In genomic region chr11:694563-695331, GRCh38 we compare ENCODE assay signal across 8 cellular contexts. TPM values are rescaled to one million over a fixed set of nuclear protein-coding genes. Genes with fewer than 3 reads are reported as not detected.
DNase-seq lines count a peak whose midpoint lies in the region; ATAC-seq and TF ChIP-seq lines count a peak whose summit lies in the region.

Gene DEAF1 (minus strand): TSS chr11:695222. CDS start chr11:695047, 175 bp downstream.

- H3K9me3 ChIP-seq in RWPE2 (ENCODE audit: severe bottlenecking), result no peaks in the 10 kb centered on the region

- H3K4me1 Mint-ChIP-seq in natural killer cell treated with Interleukin-12 subunit alpha and Interleukin-12 subunit beta and Interleukin-15 and Interleukin-18, amount 100 ng/mL, for 72 hours (ENCODE audit: low read depth in 2 of 2), result peaks cover 27 to 30% of the 10 kb centered on the region in 2 donors

- H3K36me3 Mint-ChIP-seq in natural killer cell treated with Interleukin-12 subunit alpha and Interleukin-12 subunit beta and Interleukin-15 and Interleukin-18, amount 100 ng/mL, for 72 hours, result no peaks in the 10 kb centered on the region

- H3K4me3 ChIP-seq in RWPE2 (ENCODE audit: severe bottlenecking), result peak within 1 kb of the TSS; percentile 55
- peak within 1 kb of the TSS; percentile 63 for H3K4me3 ChIP-seq in fibroblast of pulmonary artery (replicated peaks; ENCODE audit: low read depth, low read length)

- ATAC-seq in RWPE2 (ENCODE audit: low read depth), result peak; percentile 73
- ATAC-seq in natural killer cell treated with Interleukin-12 subunit alpha and Interleukin-12 subunit beta and Interleukin-15 and Interleukin-18, amount 100 ng/mL, for 72 hours, result peak; percentile 91 to 94
- ATAC-seq in stimulated activated naive CD8-positive, alpha-beta T cell treated with anti-CD3 and anti-CD28 coated beads, Interleukin-15, Interleukin-2, amounts not matched to agents 100 U/mL and 50 U/mL, for 24 hours, result peak; percentile 87

- H3K27ac Mint-ChIP-seq in natural killer cell treated with Interleukin-12 subunit alpha and Interleukin-12 subunit beta and Interleukin-15 and Interleukin-18, amount 100 ng/mL, for 72 hours, result peak within 1 kb of the TSS; percentile 90 to 95

- peak within 1 kb of the TSS; percentile 92 for H3K27ac ChIP-seq in RWPE2 (ENCODE audit: poor library complexity, severe bottlenecking)

- peaks cover 1% of the 10 kb centered on the region for H3K36me3 ChIP-seq in RWPE2 (ENCODE audit: low read depth)

- H3K27me3 Mint-ChIP-seq in natural killer cell treated with Interleukin-12 subunit alpha and Interleukin-12 subunit beta and Interleukin-15 and Interleukin-18, amount 100 ng/mL, for 72 hours, result no peaks in the 10 kb centered on the region

- H3K27me3 ChIP-seq in RWPE2 (ENCODE audit: insufficient read depth, poor library complexity, severe bottlenecking), result no peaks in the 10 kb centered on the region

- H3K9me3 Mint-ChIP-seq in natural killer cell treated with Interleukin-12 subunit alpha and Interleukin-12 subunit beta and Interleukin-15 and Interleukin-18, amount 100 ng/mL, for 72 hours, result no peaks in the 10 kb centered on the region

- DNase-seq in EL (peak; percentile 97), H4 (ENCODE audit: low spot score) (peak; percentile 97), LoVo (ENCODE audit: low spot score) (peak; percentile 97), RWPE2 (ENCODE audit: low spot score) (peak; percentile 98), fibroblast of pulmonary artery (ENCODE audit: low read depth) (peak; percentile 98)
- DNase-seq in activated effector memory CD4-positive, alpha-beta T cell treated with Interleukin-2 at 50 U/mL for 16 hours, result peak; percentile 98
- peak; percentile 99 for DNase-seq in natural killer cell treated with Interleukin-12 subunit alpha and Interleukin-12 subunit beta and Interleukin-15 and Interleukin-18, amount 100 ng/mL, for 72 hours (ENCODE audit: low spot score)
- peak; percentile 99 for DNase-seq in stimulated activated naive CD8-positive, alpha-beta T cell treated with anti-CD3 and anti-CD28 coated beads, Interleukin-15, Interleukin-2, amounts not matched to agents 100 U/mL and 50 U/mL, for 24 hours

- H3K4me1 ChIP-seq in RWPE2 (ENCODE audit: insufficient read depth, poor library complexity, severe bottlenecking), result peaks cover 32% of the 10 kb centered on the region

- peak within 1 kb of the TSS; percentile 87 for H3K4me3 Mint-ChIP-seq in natural killer cell treated with Interleukin-12 subunit alpha and Interleukin-12 subunit beta and Interleukin-15 and Interleukin-18, amount 100 ng/mL, for 72 hours

- TF ChIP-seq CTCF in RWPE2 (IDR thresholded peaks at IDR 0.05; ENCODE audit: poor library complexity, severe bottlenecking), result no peak
- TF ChIP-seq CTCF in fibroblast of pulmonary artery (IDR thresholded peaks at IDR 0.05; ENCODE audit: low read length, missing control alignments), result no peak

RNA-seq across cellular contexts. Expression of gene DEAF1, which starts in this region (rescaled TPM):
- 24.9 and 29.9 TPM in 2 replicates for total RNA-seq in H4 (2014; rRNA removed; shearing (Covaris generic))
- total RNA-seq in natural killer cell treated with Interleukin-12 subunit alpha and Interleukin-12 subunit beta and Interleukin-15 and Interleukin-18, amount 100 ng/mL, for 72 hours, result 10 to 100 TPM; 23.2 to 83.6 TPM

Comparison
In these comparisons a context has a peak if more than half of its experiments do, and no peak if none do; other contexts are left out.
1. Peak in every context shown above with its lines: DNase-seq, ATAC-seq, H3K4me3 ChIP-seq and H3K27ac ChIP-seq.